12 cellular contexts compared by ENCODE assay signal in genomic region chr2:189232759-189233406, GRCh38. TPM values are rescaled to one million over a fixed set of nuclear protein-coding genes. Genes with fewer than 3 reads are reported as not detected.
DNase-seq lines count a peak whose midpoint lies in the region; ATAC-seq and TF ChIP-seq lines count a peak whose summit lies in the region.
"Had no signal": no experiment of that assay in that cellular context is flagged by ENCODE, and none has a peak within 500 bp of the region (broad histone marks: within the 10 kb centered on the region; RNA-seq: fewer than 3 reads in every experiment).

No MANE protein-coding gene starts in this region.

- no peaks in the 10 kb centered on the region for H3K36me3 ChIP-seq in SK-N-SH (replicated peaks in 1 of 2; ENCODE audit: control insufficient read depth in 1 of 2, insufficient read depth in 2 of 2, low read length in 1 of 2)
- no peaks in the 10 kb centered on the region for H3K36me3 ChIP-seq in mesendoderm (ENCODE audit: control insufficient read depth, insufficient read depth, low read length)

- no peak overlapping the region for H3K18ac ChIP-seq in mesendoderm (ENCODE audit: low read length)

- H2BK120ac ChIP-seq in mesendoderm (ENCODE audit: low read depth, low read length) = no peak overlapping the region

- H3K9me2 ChIP-seq in SK-N-SH = no peaks in the 10 kb centered on the region

- no peak overlapping the region for H2BK15ac ChIP-seq in mesendoderm (replicated peaks; ENCODE audit: low read depth)

- no peak overlapping the region for H3K56ac ChIP-seq in mesendoderm (ENCODE audit: low read length)

- H2BK5ac ChIP-seq in mesendoderm (ENCODE audit: low read length) = no peak overlapping the region

- POLR2A ChIA-PET in SK-N-SH (lab: Yijun Ruan, JAX) = no interaction called here

- H3K27me3 ChIP-seq in SK-N-SH (ENCODE audit: insufficient read depth) = no peaks in the 10 kb centered on the region
- H3K27me3 ChIP-seq in mesendoderm (ENCODE audit: insufficient read depth, low read length, poor library complexity) = no peaks in the 10 kb centered on the region

- H3K4me1 ChIP-seq in SK-N-SH (ENCODE audit: control insufficient read depth in 1 of 2, insufficient read depth in 2 of 2, low read depth in 1 of 2, low read length in 1 of 2) (peaks cover 0 to 3% of the 10 kb centered on the region in 2 experiments; a peak in 1 of 4 replicates), mesendoderm (ENCODE audit: control insufficient read depth, low read depth, low read length) (no peaks in the 10 kb centered on the region)

- peak overlapping the region; percentile 36; the same call in 1 of the 2 replicates for H2AFZ ChIP-seq in SK-N-SH (ENCODE audit: low read depth)

- H3K27ac ChIP-seq in SK-N-SH (ENCODE audit: low read depth in 2 of 2, low read length in 1 of 2) (peak overlapping the region in 1 of 2 experiments; percentile 50; a peak in 2 of 4 replicates), mesendoderm (ENCODE audit: low read depth, low read length) (no peak overlapping the region), coronary artery (no peak overlapping the region)

- CTCF ChIA-PET in SK-N-SH (lab: Yijun Ruan, JAX) = interaction anchor here (0.8 to 0.9 kb wide), 2 partner anchors 55 to 139 kb away, joined by 3 read pairs; no protein-coding TSS in a partner anchor

- H3K79me2 ChIP-seq in SK-N-SH (ENCODE audit: insufficient read depth) (no peaks in the 10 kb centered on the region), mesendoderm (ENCODE audit: control insufficient read depth, insufficient read depth, low read length) (no peaks in the 10 kb centered on the region)

- no peak for TF ChIP-seq EP300 in SK-N-SH (IDR thresholded peaks at IDR 0.05; ENCODE audit: borderline replicate concordance in 1 of 2, low read depth in 1 of 2, low read length in 1 of 2)

- H4K20me1 ChIP-seq in SK-N-SH (ENCODE audit: insufficient read depth) = no peaks in the 10 kb centered on the region

- no peak overlapping the region for H4K8ac ChIP-seq in mesendoderm (ENCODE audit: low read depth, low read length)

- H3K4me2 ChIP-seq in SK-N-SH (no peak overlapping the region), mesendoderm (ENCODE audit: low read length) (no peak overlapping the region)

- H3K79me1 ChIP-seq in mesendoderm (ENCODE audit: low read length) = no peaks in the 10 kb centered on the region

- TF ChIP-seq CTCF in SK-N-SH (IDR thresholded peaks at IDR 0.05) = no peak
- no peak for TF ChIP-seq CTCF in coronary artery (IDR thresholded peaks at IDR 0.05)
- no peak for TF ChIP-seq CTCF in omental fat pad (IDR thresholded peaks at IDR 0.05)

- H4K5ac ChIP-seq in mesendoderm (ENCODE audit: low read length) = no peak overlapping the region

- ATAC-seq in SK-N-SH treated with all-trans-retinoic acid at 6 μM for 48 hours (no peak), HG03378 (IDR thresholded peaks at IDR 0.05; ENCODE audit: unreplicated experiment) (peak; percentile 92), omental fat pad (ENCODE audit: low FRiP score) (no peak)
- ATAC-seq: T-helper 17 cell had no signal

- no peak for TF ChIP-seq RAD21 in SK-N-SH (IDR thresholded peaks at IDR 0.05; ENCODE audit: low read length)

- H3F3A ChIP-seq in SK-N-SH (replicated peaks; ENCODE audit: insufficient read depth) = peaks cover 25% of the 10 kb centered on the region

- H3K9me3 ChIP-seq in SK-N-SH = peaks cover 2% of the 10 kb centered on the region; the same call in 1 of the 2 replicates

- no peak overlapping the region for H3K23ac ChIP-seq in mesendoderm (ENCODE audit: low read length)

- H3K4ac ChIP-seq in mesendoderm (ENCODE audit: low read depth, low read length) = peak overlapping the region; percentile 55

- H3K9ac ChIP-seq in SK-N-SH (no peak overlapping the region), mesendoderm (ENCODE audit: low read length) (no peak overlapping the region)

- DNase-seq in SK-N-SH (no peak), HCEC 1CT (peak; percentile 43), mesendoderm (no peak), coronary artery (ENCODE audit: low spot score) (no peak), omental fat pad (ENCODE audit: low spot score) (no peak)
- no peak for DNase-seq in activated CD4-positive, alpha-beta T cell treated with anti-CD3 and anti-CD28 coated beads for 4 hours
- DNase-seq: 8988T, immature natural killer cell, NCI-H2227 treated with DMSO at 0.1 percent for 48 hours, T-helper 17 cell had no signal

- H3K4me3 ChIP-seq in SK-N-SH (ENCODE audit: low read depth in 2 of 2, low read length in 1 of 2) = no peak overlapping the region
- no peak overlapping the region for H3K4me3 ChIP-seq in mesendoderm (ENCODE audit: low read length)
- H3K4me3 ChIP-seq in coronary artery = no peak overlapping the region

- H2AK5ac ChIP-seq in mesendoderm (ENCODE audit: low read length) = no peak overlapping the region

TF ChIP-seq in SK-N-SH, 30 proteins besides CTCF, POLR2A, EP300 and RAD21:
- TF ChIP-seq YY1 (IDR thresholded peaks at IDR 0.05; ENCODE audit: low read depth) (no peak), MXI1 (IDR thresholded peaks at IDR 0.05; ENCODE audit: low read depth, low read length) (no peak), USF1 (IDR thresholded peaks at IDR 0.05; ENCODE audit: borderline replicate concordance, low read depth) (no peak)

TF ChIP-seq in SK-N-SH treated with all-trans-retinoic acid at 6 μM for 48 hours, 23 proteins besides CTCF, POLR2A, EP300 and RAD21:
- TF ChIP-seq ZNF8 (CRISPR knock-in tag; IDR thresholded peaks at IDR 0.05) (no peak), CSRNP3 (CRISPR knock-in tag; IDR thresholded peaks at IDR 0.05) (no peak), CSDC2 (CRISPR knock-in tag; IDR thresholded peaks at IDR 0.05) (no peak), TOX (CRISPR knock-in tag; IDR thresholded peaks at IDR 0.05; ENCODE audit: borderline replicate concordance) (no peak), PPARA (CRISPR knock-in tag; IDR thresholded peaks at IDR 0.05; ENCODE audit: borderline replicate concordance) (no peak), ISL1 (CRISPR knock-in tag; IDR thresholded peaks at IDR 0.05) (no peak), GLIS3 (CRISPR knock-in tag; IDR thresholded peaks at IDR 0.05) (no peak), ZNF565 (CRISPR knock-in tag; conservative IDR thresholded peaks at IDR 0.05; ENCODE audit: low read depth) (no peak), ESRRG (CRISPR knock-in tag; IDR thresholded peaks at IDR 0.05) (no peak), OSR1 (CRISPR knock-in tag; IDR thresholded peaks at IDR 0.05) (no peak), RARB (CRISPR knock-in tag; IDR thresholded peaks at IDR 0.05) (no peak), SNAI2 (CRISPR knock-in tag; IDR thresholded peaks at IDR 0.05) (no peak), ZFP30 (CRISPR knock-in tag; IDR thresholded peaks at IDR 0.05) (no peak), TCF4 (CRISPR knock-in tag; IDR thresholded peaks at IDR 0.05; ENCODE audit: borderline replicate concordance) (no peak), CREB5 (CRISPR knock-in tag; IDR thresholded peaks at IDR 0.05; ENCODE audit: low read depth) (no peak), ZFP3 (CRISPR knock-in tag; IDR thresholded peaks at IDR 0.05) (no peak), POU6F1 (CRISPR knock-in tag; IDR thresholded peaks at IDR 0.05; ENCODE audit: borderline replicate concordance, low read depth) (no peak), BACH2 (CRISPR knock-in tag; IDR thresholded peaks at IDR 0.05; ENCODE audit: borderline replicate concordance) (no peak), ARNTL (CRISPR knock-in tag; IDR thresholded peaks at IDR 0.05; ENCODE audit: borderline replicate concordance, low read depth) (no peak)

RNA-seq across cellular contexts. Expression of gene COL5A2, which starts 53.3 kb away (rescaled TPM):
- polyA plus RNA-seq in SK-N-SH (2012; rRNA removed) = 18.7 and 20.4 TPM in 2 replicates
- polyA plus RNA-seq in SK-N-SH (2012; cell fraction: cytosol; rRNA removed) = 14.9 and 20.2 TPM in 2 replicates
- polyA plus RNA-seq in SK-N-SH (2012; cell fraction: nucleus; rRNA removed) = 18.2 and 26.5 TPM in 2 replicates
- 74.1 TPM for polyA plus RNA-seq in mesendoderm (2013, experiment 1 of 2)
- 72.8 TPM for polyA plus RNA-seq in mesendoderm (2013, experiment 2 of 2)
- total RNA-seq in omental fat pad = 10 to 100 TPM; 63.8 to 93.8 (median 74.4) TPM
